ENCODE assay signal across 12 cellular contexts in the genomic region with DNA sequence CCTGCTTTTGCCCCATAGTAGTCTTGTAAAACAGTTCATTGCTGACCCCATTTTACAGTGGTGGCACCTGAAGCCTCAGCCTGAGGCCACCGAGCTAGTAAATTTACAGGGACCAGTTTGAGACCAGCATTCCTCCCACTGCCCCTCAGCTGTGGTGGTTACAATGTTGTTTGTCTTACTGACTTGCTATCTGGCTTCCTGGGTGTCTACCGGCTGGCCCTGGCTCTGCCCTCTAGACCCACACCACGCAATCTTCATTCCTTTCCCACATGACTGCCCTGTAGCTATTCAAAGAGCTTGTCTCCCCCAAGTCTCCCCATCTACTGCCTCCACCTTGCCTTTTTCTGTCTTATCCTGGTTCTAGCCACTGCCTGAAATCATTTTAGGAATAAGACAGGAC. TPM values are rescaled to one million over a fixed set of nuclear protein-coding genes. Genes with fewer than 3 reads are reported as not detected.
DNase-seq lines count a peak whose midpoint lies in the region; ATAC-seq, FAIRE-seq and TF ChIP-seq lines count a peak whose summit lies in the region.
"Had no signal": no experiment of that assay in that cellular context is flagged by ENCODE, and none has a peak within 500 bp of the region (broad histone marks: within the 10 kb centered on the region; RNA-seq: fewer than 3 reads in every experiment).

No MANE protein-coding gene starts in this region.

- FAIRE-seq in HTR-8/SVneo (lab: Jason Lieb, UNC) = no peak

- DNase-seq in cardiac septum (ENCODE audit: low spot score) = peak; percentile 44
- no peak for DNase-seq in right atrium auricular region (ENCODE audit: low spot score)
- DNase-seq in astrocyte of the hippocampus (ENCODE audit: low read depth, low spot score) = peak; percentile 82
- no peak for DNase-seq in lower lobe of right lung
- DNase-seq in upper lobe of left lung = no peak
- DNase-seq in HTR-8/SVneo (ENCODE audit: insufficient read length, low spot score) = no peak
- DNase-seq in NCI-H1048 (lab: John Stamatoyannopoulos, UW) = no peak
- DNase-seq: BE2C, spleen had no signal

- H3K4me3 ChIP-seq in right atrium auricular region (no peak overlapping the region), lower lobe of right lung (no peak overlapping the region), upper lobe of left lung (no peak overlapping the region)
- H3K4me3 ChIP-seq: esophagus muscularis mucosa, neural progenitor cell, spleen had no signal

- intact Hi-C loops in cardiac septum (cut with DNase I) (loop anchor here (5.0 to 10.0 kb wide), 2 partner anchors 59 to 167 kb away; a partner anchor contains a TSS), lower lobe of right lung (cut with DNase I) (no loop called here)

- WGBS in upper lobe of left lung, 2 donors = 76 to 86% methylated on average over 3 of the region's 3 CpGs

- H3K9me3 ChIP-seq in right atrium auricular region (no peaks in the 10 kb centered on the region), lower lobe of right lung (no peaks in the 10 kb centered on the region), upper lobe of left lung (no peaks in the 10 kb centered on the region)
- H3K9me3 ChIP-seq: BE2C, esophagus muscularis mucosa, spleen had no signal

- no peak for TF ChIP-seq EP300 in upper lobe of left lung (IDR thresholded peaks at IDR 0.05)

- ATAC-seq in lower lobe of right lung = no peak
- ATAC-seq in upper lobe of left lung (ENCODE audit: low FRiP score in 2 of 2) = no peak
- no peak for ATAC-seq in GM18498 (IDR thresholded peaks at IDR 0.05; ENCODE audit: unreplicated experiment)

- H3K4me1 ChIP-seq in right atrium auricular region = peaks cover 0 to 5% of the 10 kb centered on the region in 2 donors
- peaks cover 18% of the 10 kb centered on the region for H3K4me1 ChIP-seq in lower lobe of right lung
- H3K4me1 ChIP-seq in upper lobe of left lung = peaks cover 0 to 18% (median 5%) of the 10 kb centered on the region in 4 donors
- H3K4me1 ChIP-seq: BE2C had no signal

- H3K36me3 ChIP-seq in right atrium auricular region (peaks cover 26% of the 10 kb centered on the region), lower lobe of right lung (peaks cover 86% of the 10 kb centered on the region), upper lobe of left lung (peaks cover 23 to 90% (median 73%) of the 10 kb centered on the region in 4 donors)
- H3K36me3 ChIP-seq: BE2C, neural progenitor cell had no signal

- TF ChIP-seq POLR2A in upper lobe of left lung (IDR thresholded peaks at IDR 0.05) = no peak

- no peak overlapping the region for H3K27ac ChIP-seq in right atrium auricular region
- H3K27ac ChIP-seq in lower lobe of right lung = peak overlapping the region; percentile 15
- H3K27ac ChIP-seq in upper lobe of left lung = peak overlapping the region in 3 of 4 donors; percentile 8 to 61 (median 44)
- H3K27ac ChIP-seq: esophagus muscularis mucosa, neural progenitor cell had no signal

- H3K27me3 ChIP-seq in right atrium auricular region = no peaks in the 10 kb centered on the region
- H3K27me3 ChIP-seq in lower lobe of right lung (ENCODE audit: low read depth) = no peaks in the 10 kb centered on the region
- no peaks in the 10 kb centered on the region for H3K27me3 ChIP-seq in upper lobe of left lung
- H3K27me3 ChIP-seq: BE2C, esophagus muscularis mucosa, neural progenitor cell, spleen had no signal

- TF ChIP-seq CTCF in right atrium auricular region (IDR thresholded peaks at IDR 0.05) (no peak), lower lobe of right lung (IDR thresholded peaks at IDR 0.05) (no peak), upper lobe of left lung (IDR thresholded peaks at IDR 0.05) (no peak)

RNA-seq across cellular contexts. Expression of a gene that starts 20.8 kb away (rescaled TPM):
- 10.5 TPM for total RNA-seq in cardiac septum
- 10 to 100 TPM; 14.6 to 17.6 TPM for total RNA-seq in right atrium auricular region
- total RNA-seq in lower lobe of right lung = 54.9 TPM
- 10 to 100 TPM; 38.9 to 97.1 (median 65.8) TPM for total RNA-seq in upper lobe of left lung

RNA-seq across cellular contexts. Expression of a gene that starts 59.4 kb away (rescaled TPM):
- total RNA-seq in cardiac septum (13.1 TPM), right atrium auricular region (1 to 10 TPM; 7.5 to 9.8 TPM), lower lobe of right lung (61.2 TPM), upper lobe of left lung (100 to 1,000 TPM in 2 of 6 donors, 10 to 100 TPM in 4; 44.5 to 141 (median 75.8) TPM)

Comparison
In these comparisons a context has a peak if more than half of its experiments do, and no peak if none do; other contexts are left out.
1. DNase-seq: peak in cardiac septum (single experiment) and astrocyte of the hippocampus (single experiment); none in right atrium auricular region (single experiment), lower lobe of right lung (single experiment), upper lobe of left lung (0 of 2), HTR-8/SVneo (single experiment) and NCI-H1048 (single experiment).
2. H3K27ac ChIP-seq: peak in lower lobe of right lung (single experiment) and upper lobe of left lung (3 of 4); none in right atrium auricular region (0 of 2).